In genomic region chr4:89039735-89040338, GRCh38 we compare ENCODE assay signal across 20 cellular contexts. TPM values are rescaled to one million over a fixed set of nuclear protein-coding genes. Genes with fewer than 3 reads are reported as not detected.
A peak's percentile ranks its signal among the peaks of the same experiment; 100 is the strongest.
DNase-seq lines count a peak whose midpoint lies in the region; ATAC-seq and TF ChIP-seq lines count a peak whose summit lies in the region.
"Had no signal": no experiment of that assay in that cellular context is flagged by ENCODE, and none has a peak within 500 bp of the region (broad histone marks: within the 10 kb centered on the region; RNA-seq: fewer than 3 reads in every experiment).

No MANE protein-coding gene starts in this region.

- WGBS in mammary epithelial cell (ENCODE audit: low coverage, missing lambda C conversion rate): 72% methylated on average over 3 of the region's 4 CpGs

- H3K4me3 Mint-ChIP-seq in MCF 10A (ENCODE audit: unreplicated experiment): no peak overlapping the region
- H3K4me3 Mint-ChIP-seq: CD4-positive, CD25-positive, alpha-beta regulatory T cell had no signal

- H3K36me3 Mint-ChIP-seq in MCF 10A (ENCODE audit: insufficient read depth, unreplicated experiment): peaks cover 7% of the 10 kb centered on the region

- H3K4me2 ChIP-seq in mammary epithelial cell (ENCODE audit: insufficient read depth, low read depth, low read length): no peak overlapping the region
- H3K4me2 ChIP-seq: KMS-11 had no signal

- dilution Hi-C loops in mammary epithelial cell (cut with HindIII; ENCODE audit: low sequenced_read_pairs): no loop called here

- no peaks in the 10 kb centered on the region for H3K27me3 Mint-ChIP-seq in MCF 10A (ENCODE audit: insufficient read depth, unreplicated experiment)
- H3K27me3 Mint-ChIP-seq: CD4-positive, CD25-positive, alpha-beta regulatory T cell had no signal

- BruUV-seq in MCF 10A (replicated peaks; lab: Mats Ljungman, UMichigan) (no TSS peak), mammary epithelial cell (replicated peaks; lab: Mats Ljungman, UMichigan) (no TSS peak)

- H3K27ac ChIP-seq in mammary epithelial cell (ENCODE audit: insufficient read depth, low read depth, low read length) (no peak overlapping the region), vagina (no peak overlapping the region)
- H3K27ac ChIP-seq: HL-60, KMS-11 had no signal

- H3K27me3 ChIP-seq in mammary epithelial cell (ENCODE audit: insufficient read depth, low read length) (no peaks in the 10 kb centered on the region), vagina (no peaks in the 10 kb centered on the region)

- TF ChIP-seq CTCF in MCF 10A (IDR thresholded peaks at IDR 0.05; ENCODE audit: unreplicated experiment) (no peak), mammary epithelial cell (conservative IDR thresholded peaks at IDR 0.05 in 1 of 2, IDR thresholded peaks at IDR 0.05 in 1 of 2; ENCODE audit: extremely low read depth in 1 of 2, insufficient read depth in 1 of 2, low read depth in 1 of 2, low read length in 2 of 2) (no peak), vagina (IDR thresholded peaks at IDR 0.05) (no peak)

- peaks cover 12% of the 10 kb centered on the region for H3K79me2 ChIP-seq in mammary epithelial cell (ENCODE audit: insufficient read depth, low read length)

- H3K4me1 ChIP-seq in mammary epithelial cell (ENCODE audit: insufficient read depth, low read length) (no peaks in the 10 kb centered on the region), vagina (no peaks in the 10 kb centered on the region)

- ATAC-seq in GM19455 (IDR thresholded peaks at IDR 0.05; ENCODE audit: unreplicated experiment): no peak
- ATAC-seq: HepG2, PC-3 had no signal

- no peak for DNase-seq in MCF 10A (ENCODE audit: unreplicated experiment)
- no peak for DNase-seq in mammary epithelial cell
- peak; percentile 3 for DNase-seq in SW480 (ENCODE audit: low spot score)
- DNase-seq in erythroblast (lab: John Stamatoyannopoulos, UW): peak; percentile 54 to 75
- no peak for DNase-seq in Ammon's horn (ENCODE audit: low spot score)
- no peak for DNase-seq in vagina (ENCODE audit: extremely low spot score in 2 of 2)
- DNase-seq: 8988T; CD4-positive, CD25-positive, alpha-beta regulatory T cell; DMS79; MV-4-11; NCI-H1105 treated with DMSO at 0.1 percent for 48 hours; NCI-H2029 treated with DMSO at 0.1 percent for 48 hours; NCI-H446; NCI-H526; PC-3; Right ventricle myocardium superior had no signal

- no peaks in the 10 kb centered on the region for H3K4me1 Mint-ChIP-seq in MCF 10A (ENCODE audit: insufficient read depth, unreplicated experiment)
- H3K4me1 Mint-ChIP-seq: CD4-positive, CD25-positive, alpha-beta regulatory T cell had no signal

- in situ Hi-C loops in mammary epithelial cell (cut with MboI; ENCODE audit: low sequenced_read_pairs in 2 of 2): loop anchor here in 1 of 2 donors (25.0 kb wide), 1 partner anchor 503 kb away; no protein-coding TSS in a partner anchor

- H3K27ac Mint-ChIP-seq in MCF 10A (ENCODE audit: low read depth, unreplicated experiment): peak overlapping the region; percentile 51
- H3K27ac Mint-ChIP-seq: CD4-positive, CD25-positive, alpha-beta regulatory T cell had no signal

- H3K4me3 ChIP-seq in mammary epithelial cell (replicated peaks in 1 of 3; ENCODE audit: insufficient read depth in 1 of 3, low read depth in 2 of 3, low read length in 3 of 3) (no peak overlapping the region), vagina (no peak overlapping the region)

- POLR2A ChIA-PET in MCF 10A (lab: Yijun Ruan, JAX): interaction anchor here (0.5 to 4.4 kb wide), 4 partner anchors 16 to 656 kb away, joined by 3 to 30 read pairs (median 4); partner anchors contain the start of gene FAM13A

- peaks cover 14% of the 10 kb centered on the region for H3K9me3 Mint-ChIP-seq in MCF 10A (ENCODE audit: unreplicated experiment)

- CTCF ChIA-PET in MCF 10A (lab: Yijun Ruan, JAX): interaction anchor here (0.6 to 1.8 kb wide), 5 partner anchors 14 to 631 kb away, joined by 3 to 5 read pairs (median 3); no protein-coding TSS in a partner anchor
- CTCF ChIA-PET in mammary epithelial cell (lab: Charles Lee; ENCODE audit: low non-redundant PET): interaction anchor here (0.7 kb wide), 1 partner anchor 1055 kb away, joined by 3 read pairs; no protein-coding TSS in a partner anchor

- no peak overlapping the region for H2AFZ ChIP-seq in mammary epithelial cell (ENCODE audit: low read depth, low read length)

- no peak overlapping the region for H3K9ac ChIP-seq in mammary epithelial cell (ENCODE audit: insufficient read depth, low read length)
- H3K9ac ChIP-seq: KMS-11 had no signal

- H3K36me3 ChIP-seq in mammary epithelial cell (ENCODE audit: insufficient read depth, low read length): no peaks in the 10 kb centered on the region
- peaks cover 0 to 5% of the 10 kb centered on the region in 2 donors for H3K36me3 ChIP-seq in vagina

- H4K20me1 ChIP-seq in mammary epithelial cell (ENCODE audit: insufficient read depth, low read length): no peaks in the 10 kb centered on the region

- H3K9me3 ChIP-seq in mammary epithelial cell (replicated peaks; ENCODE audit: insufficient read depth, low read length) (no peaks in the 10 kb centered on the region), vagina (peaks cover 9% of the 10 kb centered on the region)

- intact Hi-C loops in MCF 10A (cut with micrococcal nuclease): no loop called here
- intact Hi-C loops in mammary epithelial cell (cut with micrococcal nuclease): no loop called here
- intact Hi-C loops in vagina (cut with DNase I): no loop called here

- TF ChIP-seq POLR2A in erythroblast (IDR thresholded peaks at IDR 0.05; ENCODE audit: low read length): no peak
- no peak for TF ChIP-seq POLR2A in vagina (IDR thresholded peaks at IDR 0.05)

RNA-seq across cellular contexts. Expression of gene FAM13A, which starts 17.1 kb away (rescaled TPM):
- total RNA-seq in MCF 10A (2022): 10.0 and 11.1 TPM in 2 replicates
- total RNA-seq in mammary epithelial cell: 10 to 100 TPM in 1 of 2 donors, 1 to 10 TPM in 1; 7.8 to 12.8 TPM
- polyA plus RNA-seq in mammary epithelial cell: 4.7 TPM
- 12.5 TPM for polyA minus RNA-seq in mammary epithelial cell
- total RNA-seq in vagina: 32.2 TPM

Comparison
In these comparisons a context has a peak if more than half of its experiments do, and no peak if none do; other contexts are left out.
1. DNase-seq: peak in SW480 (single experiment) and erythroblast (2 of 2); none in MCF 10A (single experiment), mammary epithelial cell (single experiment), Ammon's horn (single experiment) and vagina (0 of 2).